1 cellular context compared by ENCODE assay signal in genomic region chr5:145980718-145981117, GRCh38.
TF ChIP-seq lines count a peak whose summit lies in the region.

No MANE protein-coding gene starts in this region.

TF ChIP-seq in SK-N-SH, 30 proteins besides CTCF, POLR2A, EP300 and RAD21 (continued from another document):
- TF ChIP-seq, protein P1, sequence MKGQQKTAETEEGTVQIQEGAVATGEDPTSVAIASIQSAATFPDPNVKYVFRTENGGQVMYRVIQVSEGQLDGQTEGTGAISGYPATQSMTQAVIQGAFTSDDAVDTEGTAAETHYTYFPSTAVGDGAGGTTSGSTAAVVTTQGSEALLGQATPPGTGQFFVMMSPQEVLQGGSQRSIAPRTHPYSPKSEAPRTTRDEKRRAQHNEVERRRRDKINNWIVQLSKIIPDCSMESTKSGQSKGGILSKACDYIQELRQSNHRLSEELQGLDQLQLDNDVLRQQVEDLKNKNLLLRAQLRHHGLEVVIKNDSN (IDR thresholded peaks at IDR 0.05; ENCODE audit: borderline replicate concordance, low read depth), result no peak
- TF ChIP-seq TAF1 (IDR thresholded peaks at IDR 0.05; ENCODE audit: borderline replicate concordance, low read depth, low read length) (no peak), MXI1 (IDR thresholded peaks at IDR 0.05; ENCODE audit: low read depth, low read length) (no peak), YY1 (IDR thresholded peaks at IDR 0.05; ENCODE audit: low read depth) (no peak), FOXM1 (IDR thresholded peaks at IDR 0.05; ENCODE audit: low read depth) (no peak), RXRA (IDR thresholded peaks at IDR 0.05; ENCODE audit: borderline replicate concordance, low read depth) (no peak), FOSL2 (IDR thresholded peaks at IDR 0.05; ENCODE audit: borderline replicate concordance, low read depth) (no peak), RFX5 (IDR thresholded peaks at IDR 0.05; ENCODE audit: low read length) (no peak)
- TF ChIP-seq, protein P2, sequence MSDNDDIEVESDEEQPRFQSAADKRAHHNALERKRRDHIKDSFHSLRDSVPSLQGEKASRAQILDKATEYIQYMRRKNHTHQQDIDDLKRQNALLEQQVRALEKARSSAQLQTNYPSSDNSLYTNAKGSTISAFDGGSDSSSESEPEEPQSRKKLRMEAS (IDR thresholded peaks at IDR 0.05; ENCODE audit: low read depth), result no peak
- TF ChIP-seq, protein P3, sequence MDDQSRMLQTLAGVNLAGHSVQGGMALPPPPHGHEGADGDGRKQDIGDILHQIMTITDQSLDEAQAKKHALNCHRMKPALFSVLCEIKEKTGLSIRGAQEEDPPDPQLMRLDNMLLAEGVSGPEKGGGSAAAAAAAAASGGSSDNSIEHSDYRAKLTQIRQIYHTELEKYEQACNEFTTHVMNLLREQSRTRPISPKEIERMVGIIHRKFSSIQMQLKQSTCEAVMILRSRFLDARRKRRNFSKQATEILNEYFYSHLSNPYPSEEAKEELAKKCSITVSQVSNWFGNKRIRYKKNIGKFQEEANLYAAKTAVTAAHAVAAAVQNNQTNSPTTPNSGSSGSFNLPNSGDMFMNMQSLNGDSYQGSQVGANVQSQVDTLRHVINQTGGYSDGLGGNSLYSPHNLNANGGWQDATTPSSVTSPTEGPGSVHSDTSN (IDR thresholded peaks at IDR 0.05), result no peak
- TF ChIP-seq, protein P4, sequence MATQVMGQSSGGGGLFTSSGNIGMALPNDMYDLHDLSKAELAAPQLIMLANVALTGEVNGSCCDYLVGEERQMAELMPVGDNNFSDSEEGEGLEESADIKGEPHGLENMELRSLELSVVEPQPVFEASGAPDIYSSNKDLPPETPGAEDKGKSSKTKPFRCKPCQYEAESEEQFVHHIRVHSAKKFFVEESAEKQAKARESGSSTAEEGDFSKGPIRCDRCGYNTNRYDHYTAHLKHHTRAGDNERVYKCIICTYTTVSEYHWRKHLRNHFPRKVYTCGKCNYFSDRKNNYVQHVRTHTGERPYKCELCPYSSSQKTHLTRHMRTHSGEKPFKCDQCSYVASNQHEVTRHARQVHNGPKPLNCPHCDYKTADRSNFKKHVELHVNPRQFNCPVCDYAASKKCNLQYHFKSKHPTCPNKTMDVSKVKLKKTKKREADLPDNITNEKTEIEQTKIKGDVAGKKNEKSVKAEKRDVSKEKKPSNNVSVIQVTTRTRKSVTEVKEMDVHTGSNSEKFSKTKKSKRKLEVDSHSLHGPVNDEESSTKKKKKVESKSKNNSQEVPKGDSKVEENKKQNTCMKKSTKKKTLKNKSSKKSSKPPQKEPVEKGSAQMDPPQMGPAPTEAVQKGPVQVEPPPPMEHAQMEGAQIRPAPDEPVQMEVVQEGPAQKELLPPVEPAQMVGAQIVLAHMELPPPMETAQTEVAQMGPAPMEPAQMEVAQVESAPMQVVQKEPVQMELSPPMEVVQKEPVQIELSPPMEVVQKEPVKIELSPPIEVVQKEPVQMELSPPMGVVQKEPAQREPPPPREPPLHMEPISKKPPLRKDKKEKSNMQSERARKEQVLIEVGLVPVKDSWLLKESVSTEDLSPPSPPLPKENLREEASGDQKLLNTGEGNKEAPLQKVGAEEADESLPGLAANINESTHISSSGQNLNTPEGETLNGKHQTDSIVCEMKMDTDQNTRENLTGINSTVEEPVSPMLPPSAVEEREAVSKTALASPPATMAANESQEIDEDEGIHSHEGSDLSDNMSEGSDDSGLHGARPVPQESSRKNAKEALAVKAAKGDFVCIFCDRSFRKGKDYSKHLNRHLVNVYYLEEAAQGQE (IDR thresholded peaks at IDR 0.05; ENCODE audit: low read depth, low read length), result no peak
- TF ChIP-seq, protein P5, sequence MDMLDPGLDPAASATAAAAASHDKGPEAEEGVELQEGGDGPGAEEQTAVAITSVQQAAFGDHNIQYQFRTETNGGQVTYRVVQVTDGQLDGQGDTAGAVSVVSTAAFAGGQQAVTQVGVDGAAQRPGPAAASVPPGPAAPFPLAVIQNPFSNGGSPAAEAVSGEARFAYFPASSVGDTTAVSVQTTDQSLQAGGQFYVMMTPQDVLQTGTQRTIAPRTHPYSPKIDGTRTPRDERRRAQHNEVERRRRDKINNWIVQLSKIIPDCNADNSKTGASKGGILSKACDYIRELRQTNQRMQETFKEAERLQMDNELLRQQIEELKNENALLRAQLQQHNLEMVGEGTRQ (IDR thresholded peaks at IDR 0.05; ENCODE audit: borderline replicate concordance, low read depth, low read length), result no peak
